ENCODE assay signal across 16 cellular contexts in genomic region chr4:8032381-8032780, GRCh38.
"Had no signal": no experiment of that assay in that cellular context is flagged by ENCODE, and none has a peak within 500 bp of the region (broad histone marks: within the 10 kb centered on the region; RNA-seq: fewer than 3 reads in every experiment).

No MANE protein-coding gene starts in this region.

- H3K4me1 ChIP-seq: esophagus muscularis mucosa, gastrocnemius medialis, sigmoid colon had no signal

- H3K36me3 Mint-ChIP-seq: natural killer cell treated with Interleukin-12 subunit alpha and Interleukin-12 subunit beta and Interleukin-15 and Interleukin-18, amount 100 ng/mL, for 72 hours had no signal

- H3K27me3 ChIP-seq: esophagus muscularis mucosa, gastrocnemius medialis, heart right ventricle, sigmoid colon had no signal

- H3K27ac ChIP-seq: epithelial cell of prostate, esophagus muscularis mucosa, heart right ventricle, sigmoid colon, skin epidermis had no signal

- H3K4me3 ChIP-seq: esophagus muscularis mucosa, gastrocnemius medialis, heart right ventricle, lung, sigmoid colon, skin epidermis had no signal

- ATAC-seq: effector memory CD8-positive, alpha-beta T cell; gastrocnemius medialis; heart right ventricle; left ventricle myocardium superior; natural killer cell treated with Interleukin-12 subunit alpha and Interleukin-12 subunit beta and Interleukin-15 and Interleukin-18, amount 100 ng/mL, for 72 hours had no signal

- DNase-seq: effector memory CD8-positive, alpha-beta T cell; gastrocnemius medialis; heart right ventricle; islet precursor cell; left ventricle myocardium superior; mesenchymal stem cell; midbrain; sigmoid colon; stimulated activated naive CD4-positive, alpha-beta T cell treated with Interleukin-2 at 50 U/mL for 16 hours; trophoblast cell had no signal

- H3K27ac Mint-ChIP-seq: dendritic cell treated with granulocyte-macrophage colony-stimulating factor and Interleukin-4, amounts not matched to agents 40 ng/mL and 50 ng/mL, for 4 days; effector memory CD8-positive, alpha-beta T cell; natural killer cell treated with Interleukin-12 subunit alpha and Interleukin-12 subunit beta and Interleukin-15 and Interleukin-18, amount 100 ng/mL, for 72 hours had no signal

- H3K9me3 ChIP-seq: esophagus muscularis mucosa, gastrocnemius medialis, heart right ventricle, sigmoid colon had no signal

- H3K36me3 ChIP-seq: heart right ventricle, sigmoid colon had no signal

- H3K4me3 Mint-ChIP-seq: dendritic cell treated with granulocyte-macrophage colony-stimulating factor and Interleukin-4, amounts not matched to agents 40 ng/mL and 50 ng/mL, for 4 days; effector memory CD8-positive, alpha-beta T cell; natural killer cell treated with Interleukin-12 subunit alpha and Interleukin-12 subunit beta and Interleukin-15 and Interleukin-18, amount 100 ng/mL, for 72 hours had no signal

- H3K9me3 Mint-ChIP-seq: dendritic cell treated with granulocyte-macrophage colony-stimulating factor and Interleukin-4, amounts not matched to agents 40 ng/mL and 50 ng/mL, for 4 days; effector memory CD8-positive, alpha-beta T cell; natural killer cell treated with Interleukin-12 subunit alpha and Interleukin-12 subunit beta and Interleukin-15 and Interleukin-18, amount 100 ng/mL, for 72 hours had no signal
